33 cellular contexts compared by ENCODE assay signal in the genomic region with DNA sequence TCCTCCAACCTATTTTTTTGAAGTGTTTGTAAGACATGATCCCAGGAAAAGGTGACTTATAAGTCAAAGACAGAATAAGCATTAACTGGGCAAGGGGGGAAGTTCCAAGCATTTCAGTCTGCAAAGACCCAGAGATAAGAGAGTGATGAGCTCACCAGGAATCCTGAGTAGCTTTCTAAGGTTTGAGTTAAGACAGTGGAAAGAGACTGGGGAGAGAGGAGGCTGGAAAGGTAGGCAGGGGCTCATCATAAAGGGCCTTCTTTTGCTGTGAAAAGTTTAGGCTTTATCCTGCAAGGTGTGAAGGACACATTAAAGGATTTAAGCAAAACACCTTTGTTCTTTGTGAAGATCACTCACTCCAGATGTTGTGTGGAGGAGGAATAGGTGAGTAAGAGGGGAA.
"Had no signal": no experiment of that assay in that cellular context is flagged by ENCODE, and none has a peak within 500 bp of the region (broad histone marks: within the 10 kb centered on the region; RNA-seq: fewer than 3 reads in every experiment).

No MANE protein-coding gene starts in this region.

- H3K36me3 ChIP-seq: MG63 had no signal

- DNase-seq: Karpas-422, Kasumi-1, KG1, MG63, MM.1S, MV-4-11, NCI-H1048, NCI-H1092, NCI-H1092 treated with DMSO at 0.1 percent for 48 hours, NCI-H1105, NCI-H1105 treated with DMSO at 0.1 percent for 48 hours, NCI-H1417 treated with DMSO at 0.1 percent for 48 hours, NCI-H1436, NCI-H1436 treated with DMSO at 0.1 percent for 48 hours, NCI-H146, NCI-H1694, NCI-H1694 treated with DMSO at 0.1 percent for 48 hours, NCI-H187, NCI-H187 treated with DMSO at 0.1 percent for 48 hours, NCI-H1930, NCI-H2029, NCI-H2029 treated with DMSO at 0.1 percent for 48 hours, NCI-H2081, NCI-H2081 treated with DMSO at 0.1 percent for 48 hours, NCI-H2107, NCI-H2171, NCI-H2227 treated with DMSO at 0.1 percent for 48 hours, NCI-H226, NCI-H345, NCI-H446, NCI-H446 treated with DMSO at 0.1 percent for 48 hours, NCI-H510A had no signal

- H3K9ac ChIP-seq: KMS-11 had no signal

- H3K4me3 ChIP-seq: MG63 had no signal

- H3K27ac ChIP-seq: KMS-11 had no signal

- H3K4me2 ChIP-seq: KMS-11 had no signal

- H3K9me3 ChIP-seq: MG63 had no signal

- H3K27me3 ChIP-seq: MG63 had no signal
